Comparison of ENCODE assay signal across 27 cellular contexts in genomic region chr11:45617886-45618601, GRCh38. TPM values are rescaled to one million over a fixed set of nuclear protein-coding genes. Genes with fewer than 3 reads are reported as not detected.
DNase-seq lines count a peak whose midpoint lies in the region; ATAC-seq and TF ChIP-seq lines count a peak whose summit lies in the region.
"Had no signal": no experiment of that assay in that cellular context is flagged by ENCODE, and none has a peak within 500 bp of the region (broad histone marks: within the 10 kb centered on the region; RNA-seq: fewer than 3 reads in every experiment).

No MANE protein-coding gene starts in this region.

- TF ChIP-seq POLR2A in esophagus muscularis mucosa (IDR thresholded peaks at IDR 0.05; ENCODE audit: low read depth): no peak

- H3K27me3 Mint-ChIP-seq in osteocyte (ENCODE audit: unreplicated experiment): peaks cover 35% of the 10 kb centered on the region

- no peak for TF ChIP-seq CTCF in esophagus muscularis mucosa (IDR thresholded peaks at IDR 0.05)
- TF ChIP-seq CTCF in osteocyte (IDR thresholded peaks at IDR 0.05): no peak

- TF ChIP-seq EP300 in esophagus muscularis mucosa (IDR thresholded peaks at IDR 0.05): no peak

- 43% methylated on average over 9 of the region's 9 CpGs for WGBS in esophagus muscularis mucosa

- H3K27ac Mint-ChIP-seq in osteocyte (ENCODE audit: unreplicated experiment): no peak overlapping the region
- H3K27ac Mint-ChIP-seq: CD4-positive, CD25-positive, alpha-beta regulatory T cell; HFFc6 had no signal

- H3K4me1 Mint-ChIP-seq in osteocyte (ENCODE audit: unreplicated experiment): no peaks in the 10 kb centered on the region
- H3K4me1 Mint-ChIP-seq: CD4-positive, CD25-positive, alpha-beta regulatory T cell had no signal

- no peaks in the 10 kb centered on the region for H3K36me3 ChIP-seq in NT2/D1 (ENCODE audit: insufficient read depth, insufficient read length, low read length)
- no peaks in the 10 kb centered on the region for H3K36me3 ChIP-seq in esophagus muscularis mucosa
- H3K36me3 ChIP-seq: HAP-1, Peyer's patch had no signal

- H3K4me1 ChIP-seq in NT2/D1 (ENCODE audit: insufficient read depth, insufficient read length) (no peaks in the 10 kb centered on the region), esophagus muscularis mucosa (no peaks in the 10 kb centered on the region)
- H3K4me1 ChIP-seq: HAP-1, Peyer's patch had no signal

- no peak overlapping the region for H3K9ac ChIP-seq in NT2/D1 (ENCODE audit: insufficient read length, low read depth)

- intact Hi-C loops in esophagus muscularis mucosa (cut with DNase I): no loop called here

- DNase-seq in NCI-H2171 treated with DMSO at 0.1 percent for 48 hours (lab: John Stamatoyannopoulos, UW): peak; percentile 22
- DNase-seq in NCI-H2171 (lab: John Stamatoyannopoulos, UW): no peak
- DNase-seq in NT2/D1 (ENCODE audit: low read depth, low spot score): peak; percentile 36
- peak; percentile 82 for DNase-seq in esophagus muscularis mucosa (ENCODE audit: extremely low spot score)
- peak; percentile 56 for DNase-seq in osteocyte (ENCODE audit: extremely low spot score, unreplicated experiment)
- DNase-seq in RPMI8226: no peak
- no peak for DNase-seq in NCI-H187 treated with DMSO at 0.1 percent for 48 hours (lab: John Stamatoyannopoulos, UW)
- DNase-seq: 8988T; CD4-positive, CD25-positive, alpha-beta regulatory T cell; DMS153; DND-41; HFFc6; KBM-7; MV-4-11; NCI-H1105; NCI-H146; NCI-H2029; NCI-H345; NCI-H510A treated with DMSO at 0.1 percent for 48 hours; NCI-H774; OCI-M1; Peyer's patch; SIG-M5 had no signal

- no peak for ATAC-seq in GM19395 (IDR thresholded peaks at IDR 0.05; ENCODE audit: unreplicated experiment)

- H3K4me3 ChIP-seq in NT2/D1 (ENCODE audit: insufficient read length, low read depth) (no peak overlapping the region), esophagus muscularis mucosa (no peak overlapping the region)
- H3K4me3 ChIP-seq: HAP-1, Peyer's patch, SK-N-MC had no signal

- no peak overlapping the region for H3K4me3 Mint-ChIP-seq in osteocyte (ENCODE audit: unreplicated experiment)
- H3K4me3 Mint-ChIP-seq: CD4-positive, CD25-positive, alpha-beta regulatory T cell; HFFc6 had no signal

- no peaks in the 10 kb centered on the region for H3K36me3 Mint-ChIP-seq in osteocyte (ENCODE audit: unreplicated experiment)
- H3K36me3 Mint-ChIP-seq: CD4-positive, CD25-positive, alpha-beta regulatory T cell had no signal

- H3K9me3 Mint-ChIP-seq in osteocyte (ENCODE audit: unreplicated experiment): no peaks in the 10 kb centered on the region
- H3K9me3 Mint-ChIP-seq: HFFc6 had no signal

- no peak overlapping the region for H3K27ac ChIP-seq in esophagus muscularis mucosa (replicated peaks in 1 of 4)
- H3K27ac ChIP-seq: Peyer's patch, SK-N-MC had no signal

- H3K27me3 ChIP-seq in NT2/D1 (ENCODE audit: insufficient read depth, insufficient read length) (no peaks in the 10 kb centered on the region), esophagus muscularis mucosa (peaks cover 0 to 24% (median 0%) of the 10 kb centered on the region in 4 donors)
- H3K27me3 ChIP-seq: Peyer's patch had no signal

- H3K9me3 ChIP-seq in NT2/D1 (ENCODE audit: insufficient read depth, low read length) (peaks cover 30% of the 10 kb centered on the region), esophagus muscularis mucosa (peaks cover 0 to 6% (median 3%) of the 10 kb centered on the region in 4 donors)
- H3K9me3 ChIP-seq: HAP-1 had no signal

RNA-seq across cellular contexts. Expression of gene CHST1, which starts 47.4 kb away (rescaled TPM):
- 1 to 10 TPM; 3.3 to 6.9 (median 3.7) TPM for total RNA-seq in esophagus muscularis mucosa
- 0.16 and 0.67 TPM in 2 replicates for total RNA-seq in osteocyte
- total RNA-seq: MCF 10A had no signal

Comparison
In these comparisons a context has a peak if more than half of its experiments do, and no peak if none do; other contexts are left out.
1. DNase-seq: peak in NCI-H2171 treated with DMSO at 0.1 percent for 48 hours (single experiment), NT2/D1 (single experiment), esophagus muscularis mucosa (single experiment) and osteocyte (single experiment); none in NCI-H2171 (single experiment), RPMI8226 (single experiment) and NCI-H187 treated with DMSO at 0.1 percent for 48 hours (single experiment).